ENCODE assay signal across 8 cellular contexts in genomic region chr6:32127717-32128592, GRCh38. TPM values are rescaled to one million over a fixed set of nuclear protein-coding genes. Genes with fewer than 3 reads are reported as not detected.
DNase-seq lines count a peak whose midpoint lies in the region; ATAC-seq, FAIRE-seq and TF ChIP-seq lines count a peak whose summit lies in the region.

Gene ATF6B, minus strand, starts transcription at chr6:32128246. Its CDS starts 39 bp downstream, at chr6:32128207.

- H3K36me3 Mint-ChIP-seq in CD14-positive monocyte = peaks cover 26 to 34% of the 10 kb centered on the region in 2 donors

- peaks cover 39% of the 10 kb centered on the region for H3K4me1 Mint-ChIP-seq in CD14-positive monocyte

- H2AFZ ChIP-seq in HepG2 (ENCODE audit: low read length) = no peak within 1 kb of the TSS

- H3K27ac Mint-ChIP-seq in CD14-positive monocyte = peak within 1 kb of the TSS; percentile 96 to 98 (median 97)

- in situ Hi-C loops in HepG2 (cut with HindIII; ENCODE audit: extremely low pct_ligation_motif_present, low pct_unique_long_range_greater_than_20kb) = no loop called here

- peaks cover 33% of the 10 kb centered on the region for H3K4me1 ChIP-seq in HepG2 (ENCODE audit: insufficient read depth, low read length)

- H3K27ac ChIP-seq in HepG2 (ENCODE audit: extremely low read length, insufficient read depth, low read length) = peak within 1 kb of the TSS; percentile 81

- no peaks in the 10 kb centered on the region for H4K20me1 ChIP-seq in HepG2 (ENCODE audit: insufficient read depth, low read length)

- POLR2A ChIA-PET in HepG2 (lab: Yijun Ruan, JAX) = interaction anchor here (0.5 to 4.4 kb wide), 30 partner anchors 8 to 844 kb away, joined by 3 to 35 read pairs (median 4); partner anchors contain the start of genes AGPAT1, CFB, HSPA1B and LSM2

- peak within 1 kb of the TSS; percentile 95 to 100 (median 99) for H3K4me3 ChIP-seq in HepG2 (replicated peaks in 1 of 3; ENCODE audit: insufficient read depth in 1 of 3, low read depth in 2 of 3, low read length in 3 of 3)

- peaks cover 0 to 22% of the 10 kb centered on the region in 2 experiments; a peak in 3 of 5 replicates for H3K36me3 ChIP-seq in HepG2 (replicated peaks in 1 of 2; ENCODE audit: control insufficient read depth in 1 of 2, insufficient read depth in 2 of 2, low read length in 2 of 2)

- peak within 1 kb of the TSS; percentile 96 to 97 for H3K4me3 Mint-ChIP-seq in CD14-positive monocyte

- WGBS in HepG2 (ENCODE audit: low lambda C conversion rate) = under 1% methylated on average over 26 of the region's 44 CpGs

- TF ChIP-seq POLR2A in HepG2 (IDR thresholded peaks at IDR 0.05; ENCODE audit: insufficient read depth in 1 of 2, low read depth in 2 of 2, low read length in 2 of 2) = peak; percentile 68 to 69

- H3K9me3 Mint-ChIP-seq in CD14-positive monocyte = peaks cover 0 to 2% (median 0%) of the 10 kb centered on the region in 7 donors

- FAIRE-seq in HepG2 (lab: Jason Lieb, UNC) = peak; percentile 94

- peak within 1 kb of the TSS; percentile 86 for H3K9ac ChIP-seq in HepG2 (ENCODE audit: insufficient read depth, low read depth, low read length)

- BruUV-seq in HepG2 (replicated peaks; lab: Mats Ljungman, UMichigan) = TSS peak; percentile 46

- H3K4me2 ChIP-seq in HepG2 (ENCODE audit: low read depth, low read length) = peak within 1 kb of the TSS; percentile 93

- TF ChIP-seq EP300 in HepG2 (IDR thresholded peaks at IDR 0.05; ENCODE audit: low read depth in 2 of 2, low read length in 2 of 2) (no peak), HepG2 (CRISPR knock-in tag; IDR thresholded peaks at IDR 0.05; ENCODE audit: borderline replicate concordance) (peak; percentile 47; the same call in 1 of the 2 replicates)

- no peaks in the 10 kb centered on the region; a peak in 2 of 5 replicates for H3K27me3 ChIP-seq in HepG2 (ENCODE audit: control insufficient read depth in 1 of 2, insufficient read depth in 2 of 2, low read length in 2 of 2)

- peak; percentile 99 for DNase-seq in CD14-positive monocyte (ENCODE audit: low spot score)
- DNase-seq in NCI-H82 (lab: John Stamatoyannopoulos, UW) = peak; percentile 100
- peak; percentile 96 to 98 for DNase-seq in activated CD4-positive, alpha-beta T cell treated with anti-CD3 and anti-CD28 coated beads, Interleukin-2, amount 50 U/mL, for 48 hours
- DNase-seq in dermis microvascular lymphatic vessel endothelial cell (ENCODE audit: low read depth in 2 of 2) = peak; percentile 99 to 100
- peak; percentile 100 for DNase-seq in HepG2 (ENCODE audit: low spot score)
- DNase-seq in stimulated activated CD4-positive, alpha-beta T cell treated with anti-CD3 and anti-CD28 coated beads, Interleukin-4, amount 100 ng/mL, for 1 hour = peak; percentile 96

- ATAC-seq in GM19397 (IDR thresholded peaks at IDR 0.05; ENCODE audit: unreplicated experiment) = peak; percentile 81
- peak; percentile 75 for ATAC-seq in HG03571 (IDR thresholded peaks at IDR 0.05; ENCODE audit: unreplicated experiment)
- peak; percentile 93 for ATAC-seq in HepG2

- TF ChIP-seq RAD21 in HepG2 (CRISPR knock-in tag; IDR thresholded peaks at IDR 0.05) = no peak

- H3K9me3 ChIP-seq in HepG2 (ENCODE audit: low read length) = no peaks in the 10 kb centered on the region

- CTCF ChIA-PET in HepG2 (lab: Yijun Ruan, JAX; ENCODE audit: low intra/inter-chr PET ratio, low total read pairs) = interaction anchor here (0.8 kb wide), 1 partner anchor 26 kb away, joined by 4 read pairs; the partner anchor contains the start of gene PPT2

- H3K27me3 Mint-ChIP-seq in CD14-positive monocyte (ENCODE audit: low read depth in 3 of 3) = peaks cover 0 to 2% (median 1%) of the 10 kb centered on the region in 3 donors

- intact Hi-C loops in CD14-positive monocyte (cut with micrococcal nuclease) (no loop called here), HepG2 (cut with micrococcal nuclease; ENCODE audit: unreplicated experiment) (loop anchor here (1.0 kb wide), 1 partner anchor 50 kb away; the partner anchor contains the start of gene RNF5)

- no peak for TF ChIP-seq CTCF in CD14-positive monocyte (IDR thresholded peaks at IDR 0.05)
- TF ChIP-seq CTCF in HepG2 (CRISPR knock-in tag; IDR thresholded peaks at IDR 0.05) = 0 out of 2 replicates have a peak, but pooled peaks have one; percentile 17

- peaks cover 25% of the 10 kb centered on the region for H3K79me2 ChIP-seq in HepG2 (ENCODE audit: insufficient read depth, low read length)

TF ChIP-seq in HepG2, 621 proteins besides CTCF, POLR2A, EP300 and RAD21 (continues in another document):
- TF ChIP-seq FIP1L1 (IDR thresholded peaks at IDR 0.05; ENCODE audit: borderline replicate concordance, insufficient read depth, low read depth, low read length) (no peak), REL (CRISPR knock-in tag; conservative IDR thresholded peaks at IDR 0.05) (peak; percentile 65; the same call in 1 of the 2 replicates), CEBPG (CRISPR knock-in tag; IDR thresholded peaks at IDR 0.05) (0 out of 2 replicates have a peak, but pooled peaks have one; percentile 3), UBTF (CRISPR knock-in tag; IDR thresholded peaks at IDR 0.05) (no peak), ZNF441 (CRISPR knock-in tag; IDR thresholded peaks at IDR 0.05; ENCODE audit: borderline replicate concordance) (peak; percentile 59; the same call in 1 of the 2 replicates), ZNF589 (CRISPR knock-in tag; conservative IDR thresholded peaks at IDR 0.05) (no peak), SCMH1 (CRISPR knock-in tag; IDR thresholded peaks at IDR 0.05; ENCODE audit: borderline replicate concordance) (no peak), SP4 (CRISPR knock-in tag; IDR thresholded peaks at IDR 0.05) (peak; percentile 92), SALL1 (CRISPR knock-in tag; IDR thresholded peaks at IDR 0.05) (peak; percentile 59; the same call in 1 of the 2 replicates), DDIT3 (CRISPR knock-in tag; IDR thresholded peaks at IDR 0.05) (no peak), ZBTB21 (CRISPR knock-in tag; IDR thresholded peaks at IDR 0.05) (no peak), ZNF761 (CRISPR knock-in tag; conservative IDR thresholded peaks at IDR 0.05) (no peak), HOXA5 (CRISPR knock-in tag; IDR thresholded peaks at IDR 0.05) (no peak), MXI1 (IDR thresholded peaks at IDR 0.05; ENCODE audit: borderline replicate concordance, low read depth, low read length) (peak; percentile 73; the same call in 1 of the 3 replicates), ZNF446 (CRISPR knock-in tag; IDR thresholded peaks at IDR 0.05) (no peak), ZMYM4 (CRISPR knock-in tag; IDR thresholded peaks at IDR 0.05) (peak; percentile 66), ZNF484 (CRISPR knock-in tag; IDR thresholded peaks at IDR 0.05; ENCODE audit: borderline replicate concordance, low read depth) (no peak), SP1 (IDR thresholded peaks at IDR 0.05) (no peak), SP1 (CRISPR knock-in tag; IDR thresholded peaks at IDR 0.05) (peak; percentile 88), ZNF605 (CRISPR knock-in tag; IDR thresholded peaks at IDR 0.05) (peak; percentile 60), HOXD1 (CRISPR knock-in tag; IDR thresholded peaks at IDR 0.05) (no peak)

RNA-seq across cellular contexts. Expression of gene ATF6B, which starts in this region (rescaled TPM):
- polyA plus RNA-seq in CD14-positive monocyte = 10 to 100 TPM; 15.7 to 17.8 TPM
- total RNA-seq in dermis microvascular lymphatic vessel endothelial cell = 9.5 and 17.7 TPM in 2 replicates
- 7.5 and 18.1 TPM in 2 replicates for total RNA-seq in HepG2 (2016; rRNA removed; fragmentation: Illumina TruSeq; extraction: Trizol)
- total RNA-seq in HepG2 (2016; cell fraction: cytosol; rRNA removed; fragmentation: Illumina TruSeq; extraction: Trizol; ENCODE audit: low read depth) = 5.4 and 6.0 TPM in 2 replicates
- 6.5 and 17.9 TPM in 2 replicates for total RNA-seq in HepG2 (2016; cell fraction: insoluble cytoplasmic fraction; rRNA removed; fragmentation: Illumina TruSeq; extraction: Trizol)
- 4.1 and 4.3 TPM in 2 replicates for total RNA-seq in HepG2 (2016; cell fraction: membrane; rRNA removed; fragmentation: Illumina TruSeq; extraction: Trizol)
- 22.6 and 23.3 TPM in 2 replicates for total RNA-seq in HepG2 (2016; cell fraction: nucleus; rRNA removed; fragmentation: Illumina TruSeq; extraction: Trizol)
- 44.0 and 45.8 TPM in 2 replicates for polyA plus RNA-seq in HepG2 (2011; rRNA removed)
- polyA plus RNA-seq in HepG2 (2011; cell fraction: cytosol; rRNA removed) = 13.6 and 15.3 TPM in 2 replicates
- 155 and 167 TPM in 2 replicates for polyA plus RNA-seq in HepG2 (2011; cell fraction: nucleus; rRNA removed)
- 24.1 and 28.4 TPM in 2 replicates for polyA plus RNA-seq in HepG2 (2012)
- polyA plus RNA-seq in HepG2 (2016; cell fraction: cytosol; fragmentation: Illumina TruSeq; extraction: Trizol; ENCODE audit: low read depth) = 2.5 and 3.2 TPM in 2 replicates
- 10.4 and 12.2 TPM in 2 replicates for polyA plus RNA-seq in HepG2 (2016; cell fraction: insoluble cytoplasmic fraction; fragmentation: Illumina TruSeq; extraction: Trizol; ENCODE audit: low read depth)
- polyA plus RNA-seq in HepG2 (2016; cell fraction: membrane; fragmentation: Illumina TruSeq; extraction: Trizol; ENCODE audit: low read depth) = 3.3 and 4.5 TPM in 2 replicates
- 77.6 and 81.7 TPM in 2 replicates for polyA plus RNA-seq in HepG2 (2016; cell fraction: nucleus; fragmentation: Illumina TruSeq; extraction: Trizol; ENCODE audit: insufficient read depth, low read depth)
- 79.0 and 84.0 TPM in 2 replicates for polyA minus RNA-seq in HepG2 (2011; rRNA and poly(A)+ RNA removed; ENCODE audit: low replicate concordance)
- 14.2 and 16.6 TPM in 2 replicates for polyA minus RNA-seq in HepG2 (2011; cell fraction: cytosol; rRNA and poly(A)+ RNA removed)
- 40.5 and 43.0 TPM in 2 replicates for polyA minus RNA-seq in HepG2 (2011; cell fraction: nucleus; rRNA and poly(A)+ RNA removed)

Comparison
In these comparisons a context has a peak if more than half of its experiments do, and no peak if none do; other contexts are left out.
1. Peak in every context shown above with its lines: DNase-seq, ATAC-seq, H3K4me3 ChIP-seq and H3K27ac ChIP-seq.